Comparison of ENCODE assay signal across 11 cellular contexts in genomic region chr2:36404312-36404711, GRCh38. TPM values are rescaled to one million over a fixed set of nuclear protein-coding genes. Genes with fewer than 3 reads are reported as not detected.
DNase-seq lines count a peak whose midpoint lies in the region; ATAC-seq, FAIRE-seq and TF ChIP-seq lines count a peak whose summit lies in the region.
"Had no signal": no experiment of that assay in that cellular context is flagged by ENCODE, and none has a peak within 500 bp of the region (broad histone marks: within the 10 kb centered on the region; RNA-seq: fewer than 3 reads in every experiment).

No MANE protein-coding gene starts in this region.

- H3K4me1 Mint-ChIP-seq in stimulated activated effector memory CD8-positive, alpha-beta T cell treated with anti-CD3 and anti-CD28 coated beads, Interleukin-12 subunit alpha, Interleukin-12 subunit beta, amount 100 ng/mL, for 72 hours = no peaks in the 10 kb centered on the region

- H3K36me3 ChIP-seq in SJSA1 (peaks cover 47% of the 10 kb centered on the region), SJCRH30 (no peaks in the 10 kb centered on the region; the same call in 1 of the 2 replicates)
- H3K36me3 ChIP-seq: colonic mucosa had no signal

- H3K27me3 ChIP-seq in SJSA1 (replicated peaks) (no peaks in the 10 kb centered on the region), SJCRH30 (no peaks in the 10 kb centered on the region)
- H3K27me3 ChIP-seq: colonic mucosa had no signal

- ATAC-seq in HG02884 (IDR thresholded peaks at IDR 0.05; ENCODE audit: unreplicated experiment) = peak; percentile 21
- ATAC-seq in omental fat pad (ENCODE audit: low FRiP score) = peak; percentile 51
- no peak for ATAC-seq in stimulated activated effector memory CD8-positive, alpha-beta T cell treated with anti-CD3 and anti-CD28 coated beads, Interleukin-12 subunit alpha, Interleukin-12 subunit beta, amount 100 ng/mL, for 72 hours
- no peak for ATAC-seq in HG03457 (IDR thresholded peaks at IDR 0.05; ENCODE audit: unreplicated experiment)

- no peaks in the 10 kb centered on the region for H3K9me3 Mint-ChIP-seq in stimulated activated effector memory CD8-positive, alpha-beta T cell treated with anti-CD3 and anti-CD28 coated beads, Interleukin-12 subunit alpha, Interleukin-12 subunit beta, amount 100 ng/mL, for 72 hours
- H3K9me3 Mint-ChIP-seq: T-helper 2 cell treated with Interferon-gamma antibody and Interleukin-4, amounts not matched to agents 5 μg/mL and 100 μg/mL, for 36 hours had no signal

- H3K4me3 ChIP-seq in SJSA1 = no peak overlapping the region
- no peak overlapping the region for H3K4me3 ChIP-seq in SJCRH30
- H3K4me3 ChIP-seq: colonic mucosa had no signal

- no peaks in the 10 kb centered on the region for H3K36me3 Mint-ChIP-seq in stimulated activated effector memory CD8-positive, alpha-beta T cell treated with anti-CD3 and anti-CD28 coated beads, Interleukin-12 subunit alpha, Interleukin-12 subunit beta, amount 100 ng/mL, for 72 hours

- DNase-seq in GM18507 (ENCODE audit: extremely low spot score, insufficient read length, low read depth) (no peak), SJSA1 (ENCODE audit: low read depth in 1 of 2, low spot score in 2 of 2) (peak; percentile 56 to 62), omental fat pad (ENCODE audit: low spot score) (no peak), SJCRH30 (no peak), GM12892 (ENCODE audit: insufficient read length) (no peak)
- no peak for DNase-seq in stimulated activated effector memory CD8-positive, alpha-beta T cell treated with anti-CD3 and anti-CD28 coated beads, Interleukin-12 subunit alpha, Interleukin-12 subunit beta, amount 100 ng/mL, for 72 hours (ENCODE audit: low spot score in 2 of 2)
- DNase-seq: colonic mucosa, small intestine had no signal

- peak; percentile 21 for FAIRE-seq in GM18507 (lab: Jason Lieb, UNC)
- FAIRE-seq in GM12892 (lab: Jason Lieb, UNC) = no peak
- FAIRE-seq: small intestine had no signal

- H3K27ac ChIP-seq in SJSA1 (peak overlapping the region; percentile 84), SJCRH30 (no peak overlapping the region)
- H3K27ac ChIP-seq: colonic mucosa had no signal

- peaks cover 74% of the 10 kb centered on the region for H3K4me1 ChIP-seq in SJSA1 (replicated peaks)
- peaks cover 20% of the 10 kb centered on the region for H3K4me1 ChIP-seq in SJCRH30
- H3K4me1 ChIP-seq: colonic mucosa had no signal

- no peak overlapping the region for H3K4me3 Mint-ChIP-seq in stimulated activated effector memory CD8-positive, alpha-beta T cell treated with anti-CD3 and anti-CD28 coated beads, Interleukin-12 subunit alpha, Interleukin-12 subunit beta, amount 100 ng/mL, for 72 hours
- H3K4me3 Mint-ChIP-seq: T-helper 2 cell treated with Interferon-gamma antibody and Interleukin-4, amounts not matched to agents 5 μg/mL and 100 μg/mL, for 36 hours had no signal

- TF ChIP-seq POLR2A in GM12892 (IDR thresholded peaks at IDR 0.05; ENCODE audit: low read depth, low read length) = no peak

- H3K9me3 ChIP-seq in SJSA1 (replicated peaks) (no peaks in the 10 kb centered on the region), SJCRH30 (replicated peaks) (no peaks in the 10 kb centered on the region)
- H3K9me3 ChIP-seq: colonic mucosa had no signal

- no peak overlapping the region for H3K27ac Mint-ChIP-seq in stimulated activated effector memory CD8-positive, alpha-beta T cell treated with anti-CD3 and anti-CD28 coated beads, Interleukin-12 subunit alpha, Interleukin-12 subunit beta, amount 100 ng/mL, for 72 hours
- H3K27ac Mint-ChIP-seq: T-helper 2 cell treated with Interferon-gamma antibody and Interleukin-4, amounts not matched to agents 5 μg/mL and 100 μg/mL, for 36 hours had no signal

- TF ChIP-seq CTCF in omental fat pad (IDR thresholded peaks at IDR 0.05) = no peak

RNA-seq across cellular contexts. Expression of gene CRIM1, which starts 48.7 kb away (rescaled TPM):
- 245 and 249 TPM in 2 replicates for total RNA-seq in SJSA1 (2014; rRNA removed; shearing (Covaris generic))
- total RNA-seq in omental fat pad = 100 to 1,000 TPM; 229 to 252 (median 233) TPM
- 10.2 and 12.6 TPM in 2 replicates for total RNA-seq in SJCRH30 (2014; rRNA removed; shearing (Covaris generic))
- polyA plus RNA-seq in GM12892 (2012; ENCODE audit: missing spikeins) = 4.2 TPM

Comparison
In these comparisons a context has a peak if more than half of its experiments do, and no peak if none do; other contexts are left out.
1. DNase-seq: peak in SJSA1 (2 of 2); none in GM18507 (single experiment), omental fat pad (single experiment), SJCRH30 (0 of 2), stimulated activated effector memory CD8-positive, alpha-beta T cell treated with anti-CD3 and anti-CD28 coated beads, Interleukin-12 subunit alpha, Interleukin-12 subunit beta, amount 100 ng/mL, for 72 hours (0 of 2) and GM12892 (single experiment).
2. ATAC-seq: peak in HG02884 (single experiment) and omental fat pad (single experiment); none in stimulated activated effector memory CD8-positive, alpha-beta T cell treated with anti-CD3 and anti-CD28 coated beads, Interleukin-12 subunit alpha, Interleukin-12 subunit beta, amount 100 ng/mL, for 72 hours (single experiment) and HG03457 (single experiment).
3. RNA of gene CRIM1, which starts 48.7 kb away (total RNA-seq): 245 to 249 TPM in SJSA1 and 229 to 252 TPM in omental fat pad; 10.2 to 12.6 TPM in SJCRH30; every median in the first group is over 10 times any median in the second.